Comparison of ENCODE assay signal across 11 cellular contexts in genomic region chr13:112574476-112575294, GRCh38. TPM values are rescaled to one million over a fixed set of nuclear protein-coding genes. Genes with fewer than 3 reads are reported as not detected.
DNase-seq lines count a peak whose midpoint lies in the region; TF ChIP-seq lines count a peak whose summit lies in the region.
"Had no signal": no experiment of that assay in that cellular context is flagged by ENCODE, and none has a peak within 500 bp of the region (broad histone marks: within the 10 kb centered on the region; RNA-seq: fewer than 3 reads in every experiment).

No MANE protein-coding gene starts in this region.

- TF ChIP-seq CTCF in KMS-11 (conservative IDR thresholded peaks at IDR 0.05; ENCODE audit: low read depth, low read length) (no peak), choroid plexus epithelial cell (conservative IDR thresholded peaks at IDR 0.05; ENCODE audit: low read depth, low read length) (no peak), neural progenitor cell (IDR thresholded peaks at IDR 0.05) (no peak)

- no peak overlapping the region for H3K4me3 Mint-ChIP-seq in neural progenitor cell

- H3K4me1 ChIP-seq in KMS-11 (ENCODE audit: low read depth, poor library complexity, severe bottlenecking) (peaks cover 46% of the 10 kb centered on the region), neural progenitor cell (peaks cover 6% of the 10 kb centered on the region)
- H3K4me1 ChIP-seq: Caco-2 had no signal

- H3F3A ChIP-seq in neural progenitor cell (ENCODE audit: low read depth): no peaks in the 10 kb centered on the region

- H3K36me3 ChIP-seq in KMS-11 (ENCODE audit: insufficient read depth) (no peaks in the 10 kb centered on the region), neural progenitor cell (peaks cover 1% of the 10 kb centered on the region)

- H3K36me3 Mint-ChIP-seq in neural progenitor cell: peaks cover 23% of the 10 kb centered on the region

- peaks cover 3% of the 10 kb centered on the region for H3K27me3 Mint-ChIP-seq in neural progenitor cell (ENCODE audit: insufficient read depth, low read depth)
- H3K27me3 Mint-ChIP-seq: progenitor cell of endocrine pancreas had no signal

- peak overlapping the region; percentile 35; the same call in 1 of the 2 replicates for H3K9ac ChIP-seq in KMS-11
- peak overlapping the region; percentile 47 for H3K9ac ChIP-seq in neural progenitor cell

- peak overlapping the region; percentile 78 for H3K4me2 ChIP-seq in KMS-11
- no peak overlapping the region for H3K4me2 ChIP-seq in neural progenitor cell

- H3K4me3 ChIP-seq in KMS-11 (IDR thresholded peaks at IDR 0.05; ENCODE audit: insufficient read depth, low read depth, low read length): no peak overlapping the region
- no peak overlapping the region for H3K4me3 ChIP-seq in choroid plexus epithelial cell (ENCODE audit: low read depth, low read length)
- H3K4me3 ChIP-seq in neural progenitor cell: no peak overlapping the region

- no peaks in the 10 kb centered on the region for H3K9me3 ChIP-seq in neural progenitor cell (ENCODE audit: low read depth)
- H3K9me3 ChIP-seq: Caco-2 had no signal

- H3K27me3 ChIP-seq in KMS-11 (ENCODE audit: insufficient read depth, low read depth) (no peaks in the 10 kb centered on the region), neural progenitor cell (no peaks in the 10 kb centered on the region)

- H3K27ac ChIP-seq in KMS-11: peak overlapping the region; percentile 64; the same call in 1 of the 2 replicates
- no peak overlapping the region for H3K27ac ChIP-seq in neural progenitor cell

- H3K79me2 ChIP-seq in KMS-11 (ENCODE audit: insufficient read depth, low read depth): peaks cover 92% of the 10 kb centered on the region
- H3K79me2 ChIP-seq in neural progenitor cell (ENCODE audit: low read depth): peaks cover 97% of the 10 kb centered on the region

- peaks cover 26% of the 10 kb centered on the region for H3K9me3 Mint-ChIP-seq in neural progenitor cell

- DNase-seq in DMS79 treated with DMSO at 0.1 percent for 48 hours (lab: John Stamatoyannopoulos, UW) (peak; percentile 87), choroid plexus epithelial cell (ENCODE audit: low read depth) (peak; percentile 19), neural progenitor cell (ENCODE audit: low spot score) (no peak), iPS-NIHi7 (ENCODE audit: extremely low spot score) (no peak), glomerular visceral epithelial cell (ENCODE audit: extremely low spot score) (no peak), NCI-H2171 treated with DMSO at 0.1 percent for 48 hours (lab: John Stamatoyannopoulos, UW) (no peak)
- DNase-seq in activated CD8-positive, alpha-beta memory T cell treated with anti-CD3 and anti-CD28 coated beads, Interleukin-2, amount 50 U/mL, for 48 hours: no peak
- DNase-seq: activated naive CD4-positive, alpha-beta T cell treated with Interleukin-2 at 50 U/mL for 16 hours; Caco-2 had no signal

- peak overlapping the region; percentile 44 for H3K27ac Mint-ChIP-seq in neural progenitor cell
- H3K27ac Mint-ChIP-seq: progenitor cell of endocrine pancreas had no signal

- H4K20me1 ChIP-seq in KMS-11 (ENCODE audit: insufficient read depth) (0 out of 2 replicates have a peak, but pooled peaks cover 14% of the 10 kb centered on the region), neural progenitor cell (ENCODE audit: low read depth) (peaks cover 52% of the 10 kb centered on the region)

- H2AFZ ChIP-seq in KMS-11 (ENCODE audit: low read depth) (no peak overlapping the region), neural progenitor cell (replicated peaks) (no peak overlapping the region)

- peaks cover 1% of the 10 kb centered on the region for H3K4me1 Mint-ChIP-seq in neural progenitor cell

RNA-seq across cellular contexts. Expression of gene TUBGCP3, which starts 13.3 kb away (rescaled TPM):
- 33.6 and 34.6 TPM in 2 replicates for total RNA-seq in neural progenitor cell (ENCODE audit: low replicate concordance)

Comparison
In these comparisons a context has a peak if more than half of its experiments do, and no peak if none do; other contexts are left out.
1. DNase-seq: peak in DMS79 treated with DMSO at 0.1 percent for 48 hours (single experiment) and choroid plexus epithelial cell (single experiment); none in neural progenitor cell (single experiment), iPS-NIHi7 (single experiment), activated CD8-positive, alpha-beta memory T cell treated with anti-CD3 and anti-CD28 coated beads, Interleukin-2, amount 50 U/mL, for 48 hours (single experiment), glomerular visceral epithelial cell (single experiment) and NCI-H2171 treated with DMSO at 0.1 percent for 48 hours (single experiment).